ENCODE assay signal across 8 cellular contexts in genomic region chr1:12167493-12168429, GRCh38. TPM values are rescaled to one million over a fixed set of nuclear protein-coding genes. Genes with fewer than 3 reads are reported as not detected.
DNase-seq lines count a peak whose midpoint lies in the region; ATAC-seq and TF ChIP-seq lines count a peak whose summit lies in the region.

No MANE protein-coding gene starts in this region.

- H3K27ac ChIP-seq in upper lobe of right lung, result peak overlapping the region; percentile 93

- H3K4me3 Mint-ChIP-seq in activated naive CD8-positive, alpha-beta T cell treated with anti-CD3 and anti-CD28 coated beads, Interleukin-2, amount 10 ng/mL, durations not matched to agents 7 days and 5 days, result peak overlapping the region; percentile 100

- no peaks in the 10 kb centered on the region for H3K36me3 ChIP-seq in ES-I3 (ENCODE audit: insufficient read depth, low read length)
- no peaks in the 10 kb centered on the region for H3K36me3 ChIP-seq in upper lobe of right lung

- H3K27me3 Mint-ChIP-seq in activated naive CD8-positive, alpha-beta T cell treated with anti-CD3 and anti-CD28 coated beads, Interleukin-2, amount 10 ng/mL, durations not matched to agents 7 days and 5 days, result no peaks in the 10 kb centered on the region

- intact Hi-C loops in lower leg skin (cut with DNase I; ENCODE audit: low total_unique reads), result no loop called here
- intact Hi-C loops in upper lobe of right lung (cut with DNase I), result no loop called here

- H3K4me1 ChIP-seq in ES-I3 (ENCODE audit: insufficient read depth, low read length), result peaks cover 8% of the 10 kb centered on the region; the same call in 1 of the 2 replicates
- H3K4me1 ChIP-seq in upper lobe of right lung, result peaks cover 40% of the 10 kb centered on the region

- H3K9me3 ChIP-seq in ES-I3 (ENCODE audit: control insufficient read depth, insufficient read depth, low read length), result no peaks in the 10 kb centered on the region
- no peaks in the 10 kb centered on the region for H3K9me3 ChIP-seq in upper lobe of right lung

- no peak for TF ChIP-seq CTCF in lower leg skin (IDR thresholded peaks at IDR 0.05)
- no peak for TF ChIP-seq CTCF in upper lobe of right lung (IDR thresholded peaks at IDR 0.05)

- TF ChIP-seq POLR2A in lower leg skin (IDR thresholded peaks at IDR 0.05), result no peak

- POLR2A ChIA-PET in activated naive CD8-positive, alpha-beta T cell treated with anti-CD3 and anti-CD28 coated beads, Interleukin-2, amount 10 ng/mL, durations not matched to agents 7 days and 5 days (lab: Charles Lee), result interaction anchor here (0.5 to 5.5 kb wide), 5 partner anchors 10 to 34 kb away, joined by 3 to 50 read pairs (median 6); no protein-coding TSS in a partner anchor

- WGBS in lower leg skin, 2 donors, result 26 to 31% methylated on average over 24 to 33 of the region's 33 CpGs

- no peaks in the 10 kb centered on the region for H3K27me3 ChIP-seq in upper lobe of right lung

- peak overlapping the region; percentile 99 for H3K27ac Mint-ChIP-seq in activated naive CD8-positive, alpha-beta T cell treated with anti-CD3 and anti-CD28 coated beads, Interleukin-2, amount 10 ng/mL, durations not matched to agents 7 days and 5 days

- H3K9ac ChIP-seq in ES-I3 (ENCODE audit: low read depth, low read length), result peak overlapping the region; percentile 43; the same call in 1 of the 2 replicates

- no peaks in the 10 kb centered on the region for H3K9me3 Mint-ChIP-seq in activated naive CD8-positive, alpha-beta T cell treated with anti-CD3 and anti-CD28 coated beads, Interleukin-2, amount 10 ng/mL, durations not matched to agents 7 days and 5 days

- H3K4me3 ChIP-seq in lower leg skin (ENCODE audit: low read depth, poor library complexity, severe bottlenecking) (peak overlapping the region; percentile 60), upper lobe of right lung (peak overlapping the region; percentile 80)

- peaks cover 37% of the 10 kb centered on the region for H3K36me3 Mint-ChIP-seq in activated naive CD8-positive, alpha-beta T cell treated with anti-CD3 and anti-CD28 coated beads, Interleukin-2, amount 10 ng/mL, durations not matched to agents 7 days and 5 days

- ATAC-seq in HG02885 (IDR thresholded peaks at IDR 0.05; ENCODE audit: poor library complexity, unreplicated experiment), result peak; percentile 15
- peak; percentile 10 for ATAC-seq in activated naive CD8-positive, alpha-beta T cell treated with anti-CD3 and anti-CD28 coated beads, Interleukin-2, amount 10 ng/mL, durations not matched to agents 7 days and 5 days (ENCODE audit: low read depth)
- peak; percentile 28 for ATAC-seq in upper lobe of right lung

- peaks cover 62% of the 10 kb centered on the region for H3K4me1 Mint-ChIP-seq in activated naive CD8-positive, alpha-beta T cell treated with anti-CD3 and anti-CD28 coated beads, Interleukin-2, amount 10 ng/mL, durations not matched to agents 7 days and 5 days

- no peak for DNase-seq in activated naive CD8-positive, alpha-beta T cell treated with anti-CD3 and anti-CD28 coated beads, Interleukin-2, amount 10 ng/mL, durations not matched to agents 7 days and 5 days
- DNase-seq in lower leg skin (ENCODE audit: low spot score in 2 of 2) (no peak), upper lobe of right lung (no peak), kidney glomerular epithelial cell (lab: John Stamatoyannopoulos, UW) (no peak), NCI-H2107 treated with DMSO at 0.1 percent for 48 hours (lab: John Stamatoyannopoulos, UW; ENCODE audit: unreplicated experiment) (no peak), NCI-H446 treated with DMSO at 0.1 percent for 48 hours (lab: John Stamatoyannopoulos, UW) (no peak)

RNA-seq across cellular contexts. Expression of gene TNFRSF1B, which starts 1.0 kb away (rescaled TPM):
- 100 to 1,000 TPM; 215 to 246 TPM for total RNA-seq in activated naive CD8-positive, alpha-beta T cell treated with anti-CD3 and anti-CD28 coated beads, Interleukin-2, amount 10 ng/mL, durations not matched to agents 7 days and 5 days
- 10 to 100 TPM in 3 of 4 donors, 1 to 10 TPM in 1; 8.5 to 33.1 (median 16.3) TPM for total RNA-seq in lower leg skin
- 62.4 TPM for total RNA-seq in upper lobe of right lung
